In the genomic region with DNA sequence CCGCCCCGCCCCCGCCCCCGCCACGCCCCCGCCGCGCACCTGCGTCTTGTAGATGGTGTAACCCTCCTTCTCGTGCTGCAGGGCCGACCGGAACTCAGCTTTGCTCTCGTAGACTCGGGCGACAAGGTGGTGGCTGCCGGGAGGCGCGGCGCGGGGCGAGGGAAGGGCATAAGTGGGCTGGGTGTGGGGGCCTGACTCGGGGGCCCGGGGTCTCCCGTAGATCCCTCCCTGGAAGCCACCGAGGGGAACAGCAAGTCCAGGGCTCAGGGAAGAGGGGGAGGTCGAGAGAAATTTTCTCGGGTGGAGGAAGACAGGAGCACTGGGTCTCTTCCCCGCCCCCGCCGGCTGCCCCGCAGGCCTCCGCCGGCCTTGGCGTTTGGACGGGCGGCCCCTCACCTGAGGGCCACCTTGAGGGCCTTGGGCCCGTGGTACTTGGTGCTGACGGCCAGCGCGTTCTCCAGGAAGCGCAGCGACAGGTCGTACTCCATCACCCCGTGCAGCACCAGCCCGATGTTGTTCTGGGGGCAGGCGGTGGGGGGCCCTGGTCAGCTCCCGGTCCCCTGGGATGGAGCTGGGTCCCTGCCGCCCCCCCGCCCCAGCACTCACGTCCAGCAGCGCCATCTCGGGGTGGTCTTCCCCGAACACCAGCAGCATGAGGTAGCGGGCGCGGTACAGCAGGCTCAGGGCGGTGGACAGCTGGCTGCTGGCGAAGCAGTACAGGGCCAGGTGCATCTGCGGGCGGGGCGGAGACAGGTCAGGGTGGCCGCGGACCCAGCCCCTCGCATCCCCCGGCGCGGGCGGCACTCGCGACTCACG, we compare ENCODE assay signal across 2 cellular contexts.
TF ChIP-seq lines count a peak whose summit lies in the region.

No MANE protein-coding gene starts in this region.

TF ChIP-seq in SK-N-SH, 30 proteins besides CTCF, POLR2A, EP300 and RAD21 (continued from another document):
- TF ChIP-seq ZBTB33 (IDR thresholded peaks at IDR 0.05; ENCODE audit: borderline replicate concordance, low read depth), result no peak
- TF ChIP-seq EZH2phosphoT487 (IDR thresholded peaks at IDR 0.05; ENCODE audit: borderline replicate concordance, low read depth), result no peak

TF ChIP-seq in SK-N-SH treated with all-trans-retinoic acid at 6 μM for 48 hours, 23 proteins besides CTCF, POLR2A, EP300 and RAD21 (continued from another document):
- TF ChIP-seq, protein P1, sequence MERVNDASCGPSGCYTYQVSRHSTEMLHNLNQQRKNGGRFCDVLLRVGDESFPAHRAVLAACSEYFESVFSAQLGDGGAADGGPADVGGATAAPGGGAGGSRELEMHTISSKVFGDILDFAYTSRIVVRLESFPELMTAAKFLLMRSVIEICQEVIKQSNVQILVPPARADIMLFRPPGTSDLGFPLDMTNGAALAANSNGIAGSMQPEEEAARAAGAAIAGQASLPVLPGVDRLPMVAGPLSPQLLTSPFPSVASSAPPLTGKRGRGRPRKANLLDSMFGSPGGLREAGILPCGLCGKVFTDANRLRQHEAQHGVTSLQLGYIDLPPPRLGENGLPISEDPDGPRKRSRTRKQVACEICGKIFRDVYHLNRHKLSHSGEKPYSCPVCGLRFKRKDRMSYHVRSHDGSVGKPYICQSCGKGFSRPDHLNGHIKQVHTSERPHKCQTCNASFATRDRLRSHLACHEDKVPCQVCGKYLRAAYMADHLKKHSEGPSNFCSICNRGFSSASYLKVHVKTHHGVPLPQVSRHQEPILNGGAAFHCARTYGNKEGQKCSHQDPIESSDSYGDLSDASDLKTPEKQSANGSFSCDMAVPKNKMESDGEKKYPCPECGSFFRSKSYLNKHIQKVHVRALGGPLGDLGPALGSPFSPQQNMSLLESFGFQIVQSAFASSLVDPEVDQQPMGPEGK (CRISPR knock-in tag; IDR thresholded peaks at IDR 0.05; ENCODE audit: borderline replicate concordance), result no peak
